Comparison of ENCODE assay signal across 27 cellular contexts in the genomic region with DNA sequence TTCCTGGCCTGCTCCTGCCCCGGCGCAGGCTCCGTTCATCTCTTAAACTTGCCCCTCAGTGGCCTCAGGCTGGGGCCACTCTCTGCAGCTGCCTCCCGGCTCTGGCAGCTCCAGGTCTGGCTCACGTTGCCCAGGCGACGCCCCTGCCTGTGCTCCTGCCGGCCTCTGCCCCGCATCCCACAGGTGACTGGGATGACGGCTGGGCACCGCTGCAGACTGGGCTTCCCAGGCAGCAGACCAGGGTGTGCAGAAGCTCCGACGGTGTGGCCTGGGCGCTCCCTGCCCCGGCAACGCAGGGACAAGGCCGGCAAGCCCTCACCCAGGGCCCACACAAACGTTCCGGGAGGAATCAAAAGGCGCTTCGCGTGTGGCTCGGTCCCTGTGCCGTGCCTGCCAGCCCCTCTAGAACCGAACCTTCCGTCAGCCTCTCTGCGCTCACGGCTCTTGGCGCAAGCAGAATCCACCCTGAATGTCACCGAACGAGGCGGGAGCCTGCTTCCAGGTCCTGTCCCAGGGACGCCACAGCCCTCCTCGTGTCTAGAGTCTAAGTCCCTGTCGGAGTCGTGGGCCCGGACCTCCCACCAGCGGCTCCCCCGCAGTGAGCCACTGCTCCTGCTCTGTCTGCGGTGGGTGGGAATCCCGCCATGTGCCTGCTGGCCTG.
DNase-seq lines count a peak whose midpoint lies in the region; ATAC-seq, FAIRE-seq and TF ChIP-seq lines count a peak whose summit lies in the region.
"Had no signal": no experiment of that assay in that cellular context is flagged by ENCODE, and none has a peak within 500 bp of the region (broad histone marks: within the 10 kb centered on the region; RNA-seq: fewer than 3 reads in every experiment).

No MANE protein-coding gene starts in this region.

- ATAC-seq in HG03139 (IDR thresholded peaks at IDR 0.05; ENCODE audit: unreplicated experiment): no peak
- ATAC-seq: activated CD4-positive, alpha-beta T cell treated with anti-CD3 and anti-CD28 coated beads for 36 hours; activated CD8-positive, alpha-beta T cell treated with anti-CD3 and anti-CD28 coated beads, Interleukin-2, amount 10 ng/mL, durations not matched to agents 7 days and 5 days; stimulated activated memory B cell treated with anti-CD40 and anti-IgM and Interleukin-4, amounts not matched to agents 10 μg/mL and 1 μg/mL and 100 μg/mL, for 72 hours had no signal

- H3K9ac ChIP-seq in NT2/D1 (ENCODE audit: insufficient read length, low read depth) (peak overlapping the region; percentile 64), muscle layer of colon (ENCODE audit: low read length) (no peak overlapping the region)

- H3K27me3 ChIP-seq in NT2/D1 (ENCODE audit: insufficient read depth, insufficient read length) (no peaks in the 10 kb centered on the region), muscle layer of colon (ENCODE audit: control insufficient read depth in 1 of 2, insufficient read depth in 2 of 2, low read length in 2 of 2) (no peaks in the 10 kb centered on the region), sigmoid colon (no peaks in the 10 kb centered on the region)
- H3K27me3 ChIP-seq: adrenal gland; BLaER1 treated with 17β-estradiol and CSF1 and Interleukin-3, amounts not matched to agents 10 nM and 100 nM; neutrophil; transverse colon had no signal

- intact Hi-C loops in sigmoid colon (cut with DNase I): loop anchor here (5.0 kb wide), 1 partner anchor 57 kb away; no protein-coding TSS in a partner anchor

- FAIRE-seq in frontal cortex (lab: Jason Lieb, UNC): no peak

- no peak for TF ChIP-seq POLR2A in sigmoid colon (IDR thresholded peaks at IDR 0.05)

- H3K4me1 ChIP-seq in NT2/D1 (ENCODE audit: insufficient read depth, insufficient read length) (peaks cover 40% of the 10 kb centered on the region), muscle layer of colon (ENCODE audit: insufficient read depth, low read length) (peaks cover 38% of the 10 kb centered on the region), sigmoid colon (peaks cover 0 to 40% (median 37%) of the 10 kb centered on the region in 4 donors)
- H3K4me1 ChIP-seq: prostate gland had no signal

- WGBS in sigmoid colon, 2 donors: 91 to 93% methylated on average over 41 of the region's 41 CpGs

- no peak for TF ChIP-seq EP300 in sigmoid colon (IDR thresholded peaks at IDR 0.05)

- H3K9me3 ChIP-seq in NT2/D1 (ENCODE audit: insufficient read depth, low read length): no peaks in the 10 kb centered on the region
- H3K9me3 ChIP-seq in muscle layer of colon (ENCODE audit: low read length): no peaks in the 10 kb centered on the region
- no peaks in the 10 kb centered on the region for H3K9me3 ChIP-seq in sigmoid colon
- H3K9me3 ChIP-seq: adrenal gland; BLaER1 treated with 17β-estradiol and CSF1 and Interleukin-3, amounts not matched to agents 10 nM and 100 nM; neutrophil; prostate gland; transverse colon had no signal

- no peak for TF ChIP-seq CTCF in sigmoid colon (IDR thresholded peaks at IDR 0.05)

- H3K27ac ChIP-seq in muscle layer of colon (ENCODE audit: low read depth, low read length): peak overlapping the region; percentile 23
- H3K27ac ChIP-seq in sigmoid colon: no peak overlapping the region
- H3K27ac ChIP-seq: adrenal gland; BLaER1 treated with 17β-estradiol and CSF1 and Interleukin-3, amounts not matched to agents 10 nM and 100 nM; neutrophil; PC-9; prostate gland; transverse colon had no signal

- DNase-seq in NT2/D1 (ENCODE audit: low read depth, low spot score): no peak
- DNase-seq in frontal cortex (ENCODE audit: low spot score in 2 of 2): peak; percentile 28 to 32
- DNase-seq in sigmoid colon: peak; percentile 64
- no peak for DNase-seq in C1 segment of cervical spinal cord (lab: John Stamatoyannopoulos, UW)
- DNase-seq in UCSD-AML1 (lab: John Stamatoyannopoulos, UW; ENCODE audit: unreplicated experiment): no peak
- DNase-seq: activated CD8-positive, alpha-beta T cell treated with anti-CD3 and anti-CD28 coated beads, Interleukin-2, amount 10 ng/mL, durations not matched to agents 7 days and 5 days; activated naive CD4-positive, alpha-beta T cell treated with anti-CD3 and anti-CD28 coated beads, Interleukin-2, amount 10 ng/mL, durations not matched to agents 7 days and 5 days; COR-L47; DMS53; foreskin melanocyte; KBM-7; kidney glomerular epithelial cell; mesenchymal stem cell; NCI-H1092 treated with DMSO at 0.1 percent for 48 hours; NCI-H2029; NCI-H526; PC-9; SHP77; transverse colon had no signal

- no peak overlapping the region for H3K4me3 ChIP-seq in NT2/D1 (ENCODE audit: insufficient read length, low read depth)
- H3K4me3 ChIP-seq in muscle layer of colon (ENCODE audit: low read depth in 1 of 2, low read length in 2 of 2): no peak overlapping the region
- no peak overlapping the region for H3K4me3 ChIP-seq in sigmoid colon
- H3K4me3 ChIP-seq: adrenal gland; BLaER1 treated with 17β-estradiol and CSF1 and Interleukin-3, amounts not matched to agents 10 nM and 100 nM; PC-9; prostate gland; transverse colon had no signal

- peaks cover 79% of the 10 kb centered on the region for H3K36me3 ChIP-seq in NT2/D1 (ENCODE audit: insufficient read depth, insufficient read length, low read length)
- no peaks in the 10 kb centered on the region for H3K36me3 ChIP-seq in muscle layer of colon (ENCODE audit: insufficient read depth, low read length)
- peaks cover 0 to 46% (median 14%) of the 10 kb centered on the region in 4 donors for H3K36me3 ChIP-seq in sigmoid colon

Comparison
In these comparisons a context has a peak if more than half of its experiments do, and no peak if none do; other contexts are left out.
1. DNase-seq: peak in frontal cortex (2 of 2) and sigmoid colon (single experiment); none in NT2/D1 (single experiment), C1 segment of cervical spinal cord (0 of 14) and UCSD-AML1 (single experiment).